Comparison of ENCODE assay signal across 9 cellular contexts in genomic region chr13:33639640-33640080, GRCh38.
DNase-seq lines count a peak whose midpoint lies in the region; ATAC-seq, FAIRE-seq and TF ChIP-seq lines count a peak whose summit lies in the region.
"Had no signal": no experiment of that assay in that cellular context is flagged by ENCODE, and none has a peak within 500 bp of the region (broad histone marks: within the 10 kb centered on the region; RNA-seq: fewer than 3 reads in every experiment).

No MANE protein-coding gene starts in this region.

- peaks cover 39% of the 10 kb centered on the region for H3K4me1 Mint-ChIP-seq in activated CD4-positive, alpha-beta T cell treated with anti-CD3 and anti-CD28 coated beads, Interleukin-2, amount 10 ng/mL, durations not matched to agents 24 days and 14 days
- peaks cover 0 to 5% of the 10 kb centered on the region in 2 donors for H3K4me1 Mint-ChIP-seq in effector memory CD8-positive, alpha-beta T cell (ENCODE audit: low read depth in 2 of 2)

- H3K4me3 ChIP-seq in kidney (ENCODE audit: low read length in 2 of 2): no peak overlapping the region
- H3K4me3 ChIP-seq: SJSA1 had no signal

- DNase-seq in activated CD4-positive, alpha-beta T cell treated with anti-CD3 and anti-CD28 coated beads, Interleukin-2, amount 10 ng/mL, durations not matched to agents 24 days and 14 days: peak; percentile 65
- DNase-seq in stimulated activated CD4-positive, alpha-beta T cell treated with anti-CD3 and anti-CD28 coated beads, Interleukin-1b, Interleukin-23, amount 100 ng/mL, for 24 hours (ENCODE audit: low read depth in 4 of 4, low spot score in 1 of 4): peak; percentile 3 to 52 (median 30)
- DNase-seq in kidney (no peak), caudate nucleus (lab: John Stamatoyannopoulos, UW) (no peak), AG20443 (ENCODE audit: low spot score) (no peak)
- no peak for DNase-seq in effector memory CD8-positive, alpha-beta T cell

- no peak for TF ChIP-seq CTCF in kidney (IDR thresholded peaks at IDR 0.05; ENCODE audit: borderline replicate concordance, extremely low read depth, insufficient read depth)

- no peaks in the 10 kb centered on the region for H3K9me3 ChIP-seq in kidney (ENCODE audit: control insufficient read depth in 1 of 2, low read length in 2 of 2)
- H3K9me3 ChIP-seq: SJSA1 had no signal

- no peaks in the 10 kb centered on the region for H3K36me3 ChIP-seq in kidney (ENCODE audit: control insufficient read depth in 1 of 2, insufficient read depth in 2 of 2, low read length in 2 of 2)
- H3K36me3 ChIP-seq: SJSA1 had no signal

- no peak for FAIRE-seq in kidney (lab: Jason Lieb, UNC)

- H3K9ac ChIP-seq in kidney (ENCODE audit: low read length in 2 of 2): no peak overlapping the region

- H3K27ac ChIP-seq in kidney (ENCODE audit: low read depth in 2 of 2, low read length in 2 of 2): no peak overlapping the region
- H3K27ac ChIP-seq in caudate nucleus (ENCODE audit: low read depth, low read length): no peak overlapping the region
- H3K27ac ChIP-seq: SJSA1 had no signal

- peak; percentile 16 for TF ChIP-seq POLR2A in GM19099 (IDR thresholded peaks at IDR 0.05; ENCODE audit: extremely low read depth, insufficient read length, low read depth)

- no peaks in the 10 kb centered on the region for H3K27me3 Mint-ChIP-seq in activated CD4-positive, alpha-beta T cell treated with anti-CD3 and anti-CD28 coated beads, Interleukin-2, amount 10 ng/mL, durations not matched to agents 24 days and 14 days
- H3K27me3 Mint-ChIP-seq in effector memory CD8-positive, alpha-beta T cell: no peaks in the 10 kb centered on the region

- H3K27ac Mint-ChIP-seq in activated CD4-positive, alpha-beta T cell treated with anti-CD3 and anti-CD28 coated beads, Interleukin-2, amount 10 ng/mL, durations not matched to agents 24 days and 14 days: peak overlapping the region; percentile 61
- H3K27ac Mint-ChIP-seq in effector memory CD8-positive, alpha-beta T cell: peak overlapping the region in 1 of 2 donors; percentile 52

- H3K4me1 ChIP-seq in kidney (ENCODE audit: control insufficient read depth in 1 of 2, insufficient read depth in 1 of 2, low read depth in 1 of 2, low read length in 2 of 2): peaks cover 11 to 13% of the 10 kb centered on the region in 2 donors

- H3K36me3 Mint-ChIP-seq in activated CD4-positive, alpha-beta T cell treated with anti-CD3 and anti-CD28 coated beads, Interleukin-2, amount 10 ng/mL, durations not matched to agents 24 days and 14 days (ENCODE audit: low read depth): peaks cover 2% of the 10 kb centered on the region
- no peaks in the 10 kb centered on the region for H3K36me3 Mint-ChIP-seq in effector memory CD8-positive, alpha-beta T cell (ENCODE audit: insufficient read depth)

- intact Hi-C loops in activated CD4-positive, alpha-beta T cell treated with anti-CD3 and anti-CD28 coated beads, Interleukin-2, amount 10 ng/mL, durations not matched to agents 24 days and 14 days (cut with micrococcal nuclease): loop anchor here (1.0 to 2.0 kb wide), 4 partner anchors 26 to 96 kb away; no protein-coding TSS in a partner anchor
- intact Hi-C loops in kidney (cut with DNase I): no loop called here

- peaks cover 30% of the 10 kb centered on the region for H3K9me3 Mint-ChIP-seq in activated CD4-positive, alpha-beta T cell treated with anti-CD3 and anti-CD28 coated beads, Interleukin-2, amount 10 ng/mL, durations not matched to agents 24 days and 14 days
- H3K9me3 Mint-ChIP-seq in effector memory CD8-positive, alpha-beta T cell: no peaks in the 10 kb centered on the region

- no peak overlapping the region for H3K4me3 Mint-ChIP-seq in activated CD4-positive, alpha-beta T cell treated with anti-CD3 and anti-CD28 coated beads, Interleukin-2, amount 10 ng/mL, durations not matched to agents 24 days and 14 days
- H3K4me3 Mint-ChIP-seq in effector memory CD8-positive, alpha-beta T cell: no peak overlapping the region

- peak; percentile 78 for ATAC-seq in HG02938 (IDR thresholded peaks at IDR 0.05; ENCODE audit: unreplicated experiment)
- ATAC-seq in effector memory CD8-positive, alpha-beta T cell (replicated peaks): no peak

Comparison
In these comparisons a context has a peak if more than half of its experiments do, and no peak if none do; other contexts are left out.
1. DNase-seq: peak in activated CD4-positive, alpha-beta T cell treated with anti-CD3 and anti-CD28 coated beads, Interleukin-2, amount 10 ng/mL, durations not matched to agents 24 days and 14 days (single experiment) and stimulated activated CD4-positive, alpha-beta T cell treated with anti-CD3 and anti-CD28 coated beads, Interleukin-1b, Interleukin-23, amount 100 ng/mL, for 24 hours (4 of 4); none in kidney (single experiment), caudate nucleus (0 of 61), effector memory CD8-positive, alpha-beta T cell (0 of 3) and AG20443 (single experiment).